12 cellular contexts compared by ENCODE assay signal in the genomic region with DNA sequence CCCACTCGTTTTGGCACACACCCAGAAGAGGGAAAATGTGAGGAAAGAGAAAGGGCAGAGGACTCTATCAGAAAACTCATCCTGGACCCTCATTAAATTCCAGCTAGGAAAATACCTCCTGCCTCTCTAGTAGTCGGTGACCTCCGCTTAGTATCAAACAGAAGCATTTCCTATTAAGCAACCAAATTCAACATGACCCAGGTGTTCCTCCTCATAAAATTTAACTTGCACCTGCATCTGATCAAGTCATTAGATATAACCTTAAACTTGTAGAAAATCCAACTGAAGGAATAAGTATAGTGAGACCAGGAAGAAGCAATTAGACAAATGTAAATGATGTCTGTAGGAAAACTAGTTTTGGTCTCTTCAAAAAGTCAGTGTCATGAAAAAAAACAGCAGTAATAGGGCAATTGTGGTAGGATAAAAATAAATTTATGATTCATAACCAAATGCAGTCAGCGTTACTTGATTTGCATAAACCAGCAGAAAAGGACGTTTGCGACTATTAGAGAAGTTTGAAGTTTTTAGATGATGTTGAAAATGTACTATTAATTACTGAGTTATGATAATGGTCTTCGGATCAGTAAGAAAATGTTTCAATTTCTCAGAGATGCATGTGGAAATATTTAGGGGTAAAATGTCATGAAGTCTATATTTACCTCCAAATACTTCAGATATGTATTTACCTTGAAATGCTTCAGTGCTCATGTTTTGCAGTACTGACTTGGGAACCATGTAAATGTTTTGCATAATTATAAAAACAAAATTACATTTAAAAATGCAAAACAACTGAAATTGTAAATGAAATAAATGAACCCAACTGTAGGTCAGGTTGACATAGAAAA. TPM values are rescaled to one million over a fixed set of nuclear protein-coding genes. Genes with fewer than 3 reads are reported as not detected.
DNase-seq lines count a peak whose midpoint lies in the region; ATAC-seq and TF ChIP-seq lines count a peak whose summit lies in the region.
"Had no signal": no experiment of that assay in that cellular context is flagged by ENCODE, and none has a peak within 500 bp of the region (broad histone marks: within the 10 kb centered on the region; RNA-seq: fewer than 3 reads in every experiment).

No MANE protein-coding gene starts in this region.

- H3K27me3 ChIP-seq in PC-9 (ENCODE audit: insufficient read depth, low read depth), result no peaks in the 10 kb centered on the region
- H3K27me3 ChIP-seq: colonic mucosa, pancreas, SJSA1 had no signal

- CTCF ChIA-PET in PC-9 (lab: Charles Lee), result no interaction called here

- H3K4me2 ChIP-seq in PC-9, result peak overlapping the region; percentile 19

- no peaks in the 10 kb centered on the region for H3K9me3 ChIP-seq in PC-9 (ENCODE audit: insufficient read depth, low read depth)
- H3K9me3 ChIP-seq: colonic mucosa, pancreas, SJSA1 had no signal

- peaks cover 32% of the 10 kb centered on the region for H3F3A ChIP-seq in PC-9 (ENCODE audit: insufficient read depth, low read depth)

- peaks cover 37% of the 10 kb centered on the region for H3K4me1 ChIP-seq in PC-9 (replicated peaks; ENCODE audit: insufficient read depth)
- H3K4me1 ChIP-seq: colonic mucosa had no signal

- no TSS peak for BruUV-seq in PC-9 (replicated peaks; lab: Mats Ljungman, UMichigan)

- H3K9me2 ChIP-seq in PC-9 (ENCODE audit: insufficient read depth), result no peaks in the 10 kb centered on the region

- POLR2A ChIA-PET in PC-9 (lab: Charles Lee; ENCODE audit: unreplicated experiment), result no interaction called here

- peak; percentile 39 for ATAC-seq in GM19043 (IDR thresholded peaks at IDR 0.05; ENCODE audit: low read depth, unreplicated experiment)
- ATAC-seq in HG02938 (IDR thresholded peaks at IDR 0.05; ENCODE audit: unreplicated experiment), result peak; percentile 44
- ATAC-seq: pancreas had no signal

- intact Hi-C loops in PC-9 (cut with micrococcal nuclease; ENCODE audit: unreplicated experiment), result no loop called here

- no peak for TF ChIP-seq CTCF in PC-9 (conservative IDR thresholded peaks at IDR 0.05)

- H3K27ac ChIP-seq in PC-9, result peak overlapping the region; percentile 38; the same call in 1 of the 2 replicates
- H3K27ac ChIP-seq: GM23248, pancreas, SJSA1 had no signal

- H2AFZ ChIP-seq in PC-9, result no peak overlapping the region
- H2AFZ ChIP-seq: GM23248 had no signal

- H3K36me3 ChIP-seq in PC-9 (ENCODE audit: low read depth), result peaks cover 22% of the 10 kb centered on the region; the same call in 1 of the 2 replicates
- H3K36me3 ChIP-seq: colonic mucosa, pancreas had no signal

- no peak overlapping the region for H3K4me3 ChIP-seq in PC-9
- H3K4me3 ChIP-seq: colonic mucosa, GM23248, pancreas, SJSA1 had no signal

- peaks cover 62% of the 10 kb centered on the region for H3K79me2 ChIP-seq in PC-9 (ENCODE audit: low read depth)

- DNase-seq in DMS79 treated with DMSO at 0.1 percent for 48 hours (lab: John Stamatoyannopoulos, UW), result peak; percentile 37
- peak in 1 of 2 experiments; percentile 74 for DNase-seq in PC-9
- DNase-seq in effector CD8-positive, alpha-beta T cell (lab: John Stamatoyannopoulos, UW), result no peak
- DNase-seq in SW480 (ENCODE audit: low spot score), result no peak
- no peak for DNase-seq in Ammon's horn (ENCODE audit: low spot score)
- DNase-seq in epidermal melanocyte (ENCODE audit: insufficient read length, low spot score), result no peak
- DNase-seq: GM23248, pancreas had no signal

- H4K20me1 ChIP-seq in PC-9 (ENCODE audit: insufficient read depth), result no peaks in the 10 kb centered on the region

RNA-seq across cellular contexts. Expression of a gene that starts 44.6 kb away (rescaled TPM):
- not detected in 2 replicates for total RNA-seq in PC-9 (2021)
- total RNA-seq: colonic mucosa, GM23248, pancreas, SJSA1 had no signal
